Comparison of ENCODE assay signal across 8 cellular contexts in the genomic region with DNA sequence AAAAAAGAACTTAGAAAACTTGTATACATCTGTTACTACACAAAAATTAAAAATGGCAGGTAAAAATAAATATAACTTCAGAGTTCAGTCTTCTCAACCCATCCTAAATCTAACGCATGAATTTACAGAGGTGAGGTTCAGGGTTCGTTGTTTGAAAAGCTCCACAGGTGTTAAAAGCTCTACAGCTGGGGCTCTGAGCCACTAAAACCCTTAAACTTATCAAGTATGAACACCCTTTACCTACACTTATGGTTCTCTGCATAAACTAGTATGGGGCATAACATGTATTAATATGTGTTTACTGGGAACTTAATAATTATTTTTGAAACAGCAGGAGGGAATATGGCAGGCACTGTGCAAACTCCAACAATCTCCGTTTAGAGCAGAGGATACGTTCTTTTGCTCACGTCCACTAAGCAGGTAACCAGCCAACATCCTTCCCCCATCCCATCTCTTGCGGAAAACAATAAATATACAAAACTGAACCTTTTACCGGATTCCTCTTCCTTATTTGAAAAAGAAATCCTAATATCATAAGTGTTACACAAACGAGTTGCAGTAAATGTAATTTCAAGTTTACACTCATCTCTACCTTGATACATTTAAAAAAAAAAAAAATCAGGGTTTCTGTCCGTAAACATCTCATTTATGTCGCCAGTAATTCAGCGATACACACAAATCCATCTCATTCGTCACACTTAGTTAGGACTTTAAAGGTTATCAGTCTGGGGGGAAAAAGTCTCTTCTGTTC. TPM values are rescaled to one million over a fixed set of nuclear protein-coding genes. Genes with fewer than 3 reads are reported as not detected.
DNase-seq lines count a peak whose midpoint lies in the region; ATAC-seq and TF ChIP-seq lines count a peak whose summit lies in the region.

No MANE protein-coding gene starts in this region.

- TF ChIP-seq POLR2A in upper lobe of left lung (IDR thresholded peaks at IDR 0.05): no peak

- no peak for TF ChIP-seq EP300 in upper lobe of left lung (IDR thresholded peaks at IDR 0.05)

- H3K36me3 ChIP-seq in upper lobe of left lung: no peaks in the 10 kb centered on the region

- H3K27me3 ChIP-seq in upper lobe of left lung: no peaks in the 10 kb centered on the region

- CTCF ChIA-PET in activated naive CD4-positive, alpha-beta T cell treated with anti-CD3 and anti-CD28 coated beads for 36 hours (lab: Charles Lee): interaction anchor here (0.6 kb wide), 1 partner anchor 100 kb away, joined by 4 read pairs; no protein-coding TSS in a partner anchor
- CTCF ChIA-PET in HEK293T (lab: Yijun Ruan, JAX): no interaction called here
- CTCF ChIA-PET in RWPE1 (lab: Yijun Ruan, JAX): no interaction called here

- H3K9me3 ChIP-seq in upper lobe of left lung: no peaks in the 10 kb centered on the region

- H3K4me3 Mint-ChIP-seq in activated naive CD4-positive, alpha-beta T cell treated with anti-CD3 and anti-CD28 coated beads for 36 hours: peak overlapping the region; percentile 80
- peak overlapping the region; percentile 87 for H3K4me3 Mint-ChIP-seq in activated T-helper 2 cell treated with anti-CD3 and anti-CD28 coated beads, Interferon-gamma antibody, Interleukin-2, Interleukin-4, amounts not matched to agents 10 μg/mL and 5 μg/mL and 100 μg/mL, durations not matched to agents 14 hours and 24 hours and 36 hours (ENCODE audit: low read depth)

- 30 to 34% methylated on average over 12 of the region's 12 CpGs for WGBS in upper lobe of left lung, 2 donors

- intact Hi-C loops in activated naive CD4-positive, alpha-beta T cell treated with anti-CD3 and anti-CD28 coated beads for 36 hours (cut with micrococcal nuclease): loop anchor here (2.0 to 10.0 kb wide), 6 partner anchors 31 to 819 kb away; a partner anchor contains a TSS
- intact Hi-C loops in activated T-helper 2 cell treated with anti-CD3 and anti-CD28 coated beads, Interferon-gamma antibody, Interleukin-2, Interleukin-4, amounts not matched to agents 10 μg/mL and 5 μg/mL and 100 μg/mL, durations not matched to agents 14 hours and 24 hours and 36 hours (cut with micrococcal nuclease): loop anchor here (2.0 to 10.0 kb wide), 6 partner anchors 23 to 1041 kb away; a partner anchor contains a TSS

- H3K27me3 Mint-ChIP-seq in activated naive CD4-positive, alpha-beta T cell treated with anti-CD3 and anti-CD28 coated beads for 36 hours (ENCODE audit: low read depth): no peaks in the 10 kb centered on the region
- peaks cover 6% of the 10 kb centered on the region for H3K27me3 Mint-ChIP-seq in activated T-helper 2 cell treated with anti-CD3 and anti-CD28 coated beads, Interferon-gamma antibody, Interleukin-2, Interleukin-4, amounts not matched to agents 10 μg/mL and 5 μg/mL and 100 μg/mL, durations not matched to agents 14 hours and 24 hours and 36 hours (ENCODE audit: low read depth)

- peaks cover 9 to 24% (median 18%) of the 10 kb centered on the region in 4 donors for H3K4me1 ChIP-seq in upper lobe of left lung

- H3K9me3 Mint-ChIP-seq in activated naive CD4-positive, alpha-beta T cell treated with anti-CD3 and anti-CD28 coated beads for 36 hours: no peaks in the 10 kb centered on the region
- H3K9me3 Mint-ChIP-seq in activated T-helper 2 cell treated with anti-CD3 and anti-CD28 coated beads, Interferon-gamma antibody, Interleukin-2, Interleukin-4, amounts not matched to agents 10 μg/mL and 5 μg/mL and 100 μg/mL, durations not matched to agents 14 hours and 24 hours and 36 hours: no peaks in the 10 kb centered on the region

- H3K4me3 ChIP-seq in upper lobe of left lung: peak overlapping the region in 3 of 4 donors; percentile 81 to 90 (median 84)

- peaks cover 48% of the 10 kb centered on the region for H3K4me1 Mint-ChIP-seq in activated naive CD4-positive, alpha-beta T cell treated with anti-CD3 and anti-CD28 coated beads for 36 hours (ENCODE audit: low read depth)
- H3K4me1 Mint-ChIP-seq in activated T-helper 2 cell treated with anti-CD3 and anti-CD28 coated beads, Interferon-gamma antibody, Interleukin-2, Interleukin-4, amounts not matched to agents 10 μg/mL and 5 μg/mL and 100 μg/mL, durations not matched to agents 14 hours and 24 hours and 36 hours (ENCODE audit: low read depth): peaks cover 33% of the 10 kb centered on the region

- TF ChIP-seq CTCF in upper lobe of left lung (IDR thresholded peaks at IDR 0.05): no peak
- TF ChIP-seq CTCF in RWPE1 (conservative IDR thresholded peaks at IDR 0.05; ENCODE audit: low read depth): no peak

- ATAC-seq in upper lobe of left lung (ENCODE audit: low FRiP score in 2 of 2): no peak
- ATAC-seq in GM21423 (IDR thresholded peaks at IDR 0.05; ENCODE audit: unreplicated experiment): no peak

- POLR2A ChIA-PET in HEK293T (lab: Yijun Ruan, JAX): interaction anchor here (0.7 to 2.3 kb wide), 2 partner anchors 18 to 24 kb away, joined by 3 to 8 read pairs; no protein-coding TSS in a partner anchor
- POLR2A ChIA-PET in RWPE1 (lab: Yijun Ruan, JAX; ENCODE audit: low non-redundant PET): no interaction called here

- H3K36me3 Mint-ChIP-seq in activated naive CD4-positive, alpha-beta T cell treated with anti-CD3 and anti-CD28 coated beads for 36 hours (ENCODE audit: low read depth): no peaks in the 10 kb centered on the region
- H3K36me3 Mint-ChIP-seq in activated T-helper 2 cell treated with anti-CD3 and anti-CD28 coated beads, Interferon-gamma antibody, Interleukin-2, Interleukin-4, amounts not matched to agents 10 μg/mL and 5 μg/mL and 100 μg/mL, durations not matched to agents 14 hours and 24 hours and 36 hours (ENCODE audit: low read depth): no peaks in the 10 kb centered on the region

- H3K27ac Mint-ChIP-seq in activated naive CD4-positive, alpha-beta T cell treated with anti-CD3 and anti-CD28 coated beads for 36 hours: peak overlapping the region; percentile 67
- peak overlapping the region; percentile 84 for H3K27ac Mint-ChIP-seq in activated T-helper 2 cell treated with anti-CD3 and anti-CD28 coated beads, Interferon-gamma antibody, Interleukin-2, Interleukin-4, amounts not matched to agents 10 μg/mL and 5 μg/mL and 100 μg/mL, durations not matched to agents 14 hours and 24 hours and 36 hours

- DNase-seq in activated naive CD4-positive, alpha-beta T cell treated with anti-CD3 and anti-CD28 coated beads for 36 hours: no peak
- DNase-seq in activated naive CD4-positive, alpha-beta T cell treated with Interleukin-2 at 50 U/mL for 16 hours: no peak
- no peak for DNase-seq in activated T-helper 2 cell treated with anti-CD3 and anti-CD28 coated beads, Interferon-gamma antibody, Interleukin-2, Interleukin-4, amounts not matched to agents 10 μg/mL and 5 μg/mL and 100 μg/mL, durations not matched to agents 14 hours and 24 hours and 36 hours (ENCODE audit: low spot score)
- DNase-seq in kidney tubule cell (ENCODE audit: low spot score) (peak; percentile 52), upper lobe of left lung (no peak), HEK293T (ENCODE audit: extremely low spot score) (no peak), RWPE1 (ENCODE audit: low spot score) (no peak)

- H3K27ac ChIP-seq in upper lobe of left lung (peak overlapping the region in 1 of 4 donors; percentile 90), RWPE1 (no peak overlapping the region)

TF ChIP-seq in HEK293T, 16 proteins besides CTCF, POLR2A, EP300 and RAD21:
- no peak for TF ChIP-seq BHLHE40 (IDR thresholded peaks at IDR 0.05; ENCODE audit: borderline replicate concordance)
- TF ChIP-seq SUZ12 (IDR thresholded peaks at IDR 0.05): no peak
- TF ChIP-seq LEF1 (IDR thresholded peaks at IDR 0.05; ENCODE audit: borderline replicate concordance): no peak
- no peak for TF ChIP-seq TARDBP (IDR thresholded peaks at IDR 0.05)
- no peak for TF ChIP-seq L3MBTL2 (conservative IDR thresholded peaks at IDR 0.05)
- no peak for TF ChIP-seq ARNT (IDR thresholded peaks at IDR 0.05)
- TF ChIP-seq HDGF (IDR thresholded peaks at IDR 0.05; ENCODE audit: borderline replicate concordance): no peak
- no peak for TF ChIP-seq ZNF384 (IDR thresholded peaks at IDR 0.05)
- TF ChIP-seq FOXM1 (IDR thresholded peaks at IDR 0.05; ENCODE audit: borderline replicate concordance): no peak
- TF ChIP-seq, protein P1, sequence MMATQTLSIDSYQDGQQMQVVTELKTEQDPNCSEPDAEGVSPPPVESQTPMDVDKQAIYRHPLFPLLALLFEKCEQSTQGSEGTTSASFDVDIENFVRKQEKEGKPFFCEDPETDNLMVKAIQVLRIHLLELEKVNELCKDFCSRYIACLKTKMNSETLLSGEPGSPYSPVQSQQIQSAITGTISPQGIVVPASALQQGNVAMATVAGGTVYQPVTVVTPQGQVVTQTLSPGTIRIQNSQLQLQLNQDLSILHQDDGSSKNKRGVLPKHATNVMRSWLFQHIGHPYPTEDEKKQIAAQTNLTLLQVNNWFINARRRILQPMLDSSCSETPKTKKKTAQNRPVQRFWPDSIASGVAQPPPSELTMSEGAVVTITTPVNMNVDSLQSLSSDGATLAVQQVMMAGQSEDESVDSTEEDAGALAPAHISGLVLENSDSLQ (IDR thresholded peaks at IDR 0.05): no peak
- TF ChIP-seq FOXK2 (IDR thresholded peaks at IDR 0.05): no peak
- no peak for TF ChIP-seq NFRKB (IDR thresholded peaks at IDR 0.05)
- no peak for TF ChIP-seq SP1 (IDR thresholded peaks at IDR 0.05)
- TF ChIP-seq FOXA1 (IDR thresholded peaks at IDR 0.05): no peak
- no peak for TF ChIP-seq ELF4 (IDR thresholded peaks at IDR 0.05)
- no peak for TF ChIP-seq CTBP1 (IDR thresholded peaks at IDR 0.05; ENCODE audit: borderline replicate concordance)
TF ChIP-seq in HEK293T: peak in this region for 0.

RNA-seq across cellular contexts. Expression of a gene that starts 1.3 kb away (rescaled TPM):
- total RNA-seq in activated naive CD4-positive, alpha-beta T cell treated with anti-CD3 and anti-CD28 coated beads for 36 hours: 10 to 100 TPM; 21.9 to 23.4 TPM
- total RNA-seq in activated T-helper 2 cell treated with anti-CD3 and anti-CD28 coated beads, Interferon-gamma antibody, Interleukin-2, Interleukin-4, amounts not matched to agents 10 μg/mL and 5 μg/mL and 100 μg/mL, durations not matched to agents 14 hours and 24 hours and 36 hours: 24.2 and 27.1 TPM in 2 replicates
- 10 to 100 TPM; 18.4 to 33.5 (median 30.4) TPM for total RNA-seq in upper lobe of left lung

RNA-seq across cellular contexts. Expression of a gene that starts 1.4 kb away (rescaled TPM):
- under 1 TPM; 0.45 to 0.52 TPM for total RNA-seq in activated naive CD4-positive, alpha-beta T cell treated with anti-CD3 and anti-CD28 coated beads for 36 hours
- total RNA-seq in activated T-helper 2 cell treated with anti-CD3 and anti-CD28 coated beads, Interferon-gamma antibody, Interleukin-2, Interleukin-4, amounts not matched to agents 10 μg/mL and 5 μg/mL and 100 μg/mL, durations not matched to agents 14 hours and 24 hours and 36 hours: 0.23 and 0.37 TPM in 2 replicates
- 10 to 100 TPM in 1 of 6 donors, 1 to 10 TPM in 5; 1.6 to 12.6 (median 5.5) TPM for total RNA-seq in upper lobe of left lung
